In genomic region chr6:139330271-139330670, GRCh38 we compare ENCODE assay signal across 18 cellular contexts. TPM values are rescaled to one million over a fixed set of nuclear protein-coding genes. Genes with fewer than 3 reads are reported as not detected.
"Had no signal": no experiment of that assay in that cellular context is flagged by ENCODE, and none has a peak within 500 bp of the region (broad histone marks: within the 10 kb centered on the region; RNA-seq: fewer than 3 reads in every experiment).

No MANE protein-coding gene starts in this region.

- H3K4me1 ChIP-seq: sigmoid colon, testis, upper lobe of right lung had no signal

- H3K4me3 ChIP-seq: coronary artery, lower lobe of right lung, sigmoid colon, spleen, testis, upper lobe of right lung had no signal

- H3K27ac ChIP-seq: coronary artery, lower lobe of right lung, sigmoid colon, spleen, testis, upper lobe of right lung had no signal

- H3K9me3 ChIP-seq: lower lobe of right lung, sigmoid colon, testis, upper lobe of right lung had no signal

- H3K27me3 ChIP-seq: sigmoid colon, spleen, testis, upper lobe of right lung had no signal

- H3K36me3 ChIP-seq: lower lobe of right lung, sigmoid colon, spleen, upper lobe of right lung had no signal

- DNase-seq: activated CD4-positive, alpha-beta T cell treated with anti-CD3 and anti-CD28 coated beads for 48 hours; activated CD4-positive, CD25-positive, alpha-beta regulatory T cell; activated CD8-positive, alpha-beta memory T cell treated with anti-CD3 and anti-CD28 coated beads, Interleukin-2, amount 50 U/mL, for 4 hours; activated effector memory CD4-positive, alpha-beta T cell treated with Interleukin-2 at 50 U/mL for 16 hours; activated naive CD4-positive, alpha-beta T cell treated with anti-CD3 and anti-CD28 coated beads, Interleukin-2, amount 50 U/mL, for 16 hours; activated T-cell treated with anti-CD3 and anti-CD28 coated beads, Interleukin-2, amount 50 U/mL, for 4 hours; aorta; head of caudate nucleus; lower lobe of right lung; sigmoid colon; spleen; stimulated activated CD4-positive, alpha-beta T cell treated with anti-CD3 and anti-CD28 coated beads, Interleukin-4, amount 100 ng/mL, for 4 hours; T-helper 9 cell; testis; upper lobe of right lung had no signal

- ATAC-seq: activated T-cell treated with anti-CD3 and anti-CD28 coated beads, Interleukin-2, amount 50 U/mL, for 4 hours; lower lobe of right lung; stimulated activated memory B cell treated with anti-CD40 and anti-IgM and Interleukin-4, amounts not matched to agents 10 μg/mL and 1 μg/mL and 100 μg/mL, for 72 hours; upper lobe of right lung had no signal

RNA-seq across cellular contexts. Expression of gene TXLNB, which starts 38.5 kb away (rescaled TPM):
- total RNA-seq: epithelial cell of proximal tubule had no signal
